Comparison of ENCODE assay signal across 15 cellular contexts in the genomic region with DNA sequence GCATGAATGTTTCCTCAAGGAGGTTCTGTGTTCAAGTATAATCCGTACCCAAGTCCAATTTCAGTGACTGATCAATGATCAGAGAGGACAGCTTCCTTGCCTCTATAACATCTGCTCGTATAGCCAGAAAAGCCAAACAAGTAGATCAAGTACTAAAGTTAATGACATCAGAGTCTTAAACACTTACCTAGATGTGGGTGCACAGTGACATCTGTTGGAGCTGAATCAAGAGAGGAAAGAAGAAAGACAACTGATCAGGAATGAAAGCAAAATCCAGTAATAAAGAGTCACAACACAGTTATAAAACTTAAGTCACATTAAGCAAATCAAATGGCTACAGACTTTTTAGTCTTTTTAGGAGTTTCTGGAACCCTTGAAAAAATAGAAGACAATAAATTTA.
DNase-seq lines count a peak whose midpoint lies in the region; ATAC-seq and TF ChIP-seq lines count a peak whose summit lies in the region.
"Had no signal": no experiment of that assay in that cellular context is flagged by ENCODE, and none has a peak within 500 bp of the region (broad histone marks: within the 10 kb centered on the region; RNA-seq: fewer than 3 reads in every experiment).

No MANE protein-coding gene starts in this region.

- no peak for TF ChIP-seq POLR2A in gastroesophageal sphincter (IDR thresholded peaks at IDR 0.05)

- TF ChIP-seq EP300 in gastroesophageal sphincter (IDR thresholded peaks at IDR 0.05): no peak

- no peaks in the 10 kb centered on the region for H3K4me1 ChIP-seq in gastroesophageal sphincter
- H3K4me1 ChIP-seq: upper lobe of right lung had no signal

- no peak for TF ChIP-seq CTCF in gastroesophageal sphincter (IDR thresholded peaks at IDR 0.05)

- H3K9me3 ChIP-seq in gastroesophageal sphincter: no peaks in the 10 kb centered on the region
- H3K9me3 ChIP-seq: upper lobe of right lung had no signal

- DNase-seq in NCI-H1417 (lab: John Stamatoyannopoulos, UW) (peak; percentile 2 to 56 (median 3)), NCI-H1417 treated with DMSO at 0.1 percent for 48 hours (lab: John Stamatoyannopoulos, UW) (no peak), M059J (ENCODE audit: low read depth) (peak; percentile 69), amniotic epithelial cell (ENCODE audit: low read depth) (peak; percentile 8), lung microvascular endothelial cell (ENCODE audit: low read depth in 2 of 2) (peak; percentile 10 to 21)
- DNase-seq: activated gamma-delta T cell; caudate nucleus; erythroblast; posterior cingulate gyrus; stimulated activated CD4-positive, alpha-beta T cell treated with anti-CD3 and anti-CD28 coated beads, Interleukin-1b, Interleukin-23, amount 100 ng/mL, for 48 hours; upper lobe of right lung had no signal

- no peak overlapping the region for H3K27ac ChIP-seq in gastroesophageal sphincter
- H3K27ac ChIP-seq: KMS-11, upper lobe of right lung had no signal

- ATAC-seq in GM18870 (IDR thresholded peaks at IDR 0.05; ENCODE audit: unreplicated experiment) (no peak), GM19467 (IDR thresholded peaks at IDR 0.05; ENCODE audit: unreplicated experiment) (no peak), gastroesophageal sphincter (no peak)
- ATAC-seq: upper lobe of right lung had no signal

- no peak overlapping the region for H3K4me3 ChIP-seq in gastroesophageal sphincter
- H3K4me3 ChIP-seq: upper lobe of right lung had no signal

- H3K27me3 ChIP-seq in gastroesophageal sphincter: no peaks in the 10 kb centered on the region
- H3K27me3 ChIP-seq: upper lobe of right lung had no signal

- H3K36me3 ChIP-seq in gastroesophageal sphincter: no peaks in the 10 kb centered on the region
- H3K36me3 ChIP-seq: upper lobe of right lung had no signal

- 51% methylated on average over 2 of the region's 2 CpGs; no CpG with 5 or more reads in 1 of the 2 donors for WGBS in gastroesophageal sphincter (ENCODE audit: low coverage in 1 of 2), 2 donors
